Comparison of ENCODE assay signal across 1 cellular context in genomic region chr12:69359531-69360347, GRCh38.
TF ChIP-seq lines count a peak whose summit lies in the region.

Gene YEATS4, plus strand, starts transcription at chr12:69359743. Its CDS starts 230 bp downstream, at chr12:69359973.

TF ChIP-seq in GM12878, 131 proteins besides CTCF, POLR2A, EP300 and RAD21 (continued from another document):
- TF ChIP-seq CBX3 (IDR thresholded peaks at IDR 0.05; ENCODE audit: borderline replicate concordance, low read depth) (no peak), CBFB (IDR thresholded peaks at IDR 0.05; ENCODE audit: low read depth) (peak; percentile 54; the same call in 1 of the 2 replicates), ASH2L (IDR thresholded peaks at IDR 0.05; ENCODE audit: borderline replicate concordance, low read depth) (no peak), RELB (IDR thresholded peaks at IDR 0.05; ENCODE audit: low read depth) (peak; percentile 61; the same call in 1 of the 2 replicates), DPF2 (IDR thresholded peaks at IDR 0.05) (peak; percentile 72), CEBPZ (IDR thresholded peaks at IDR 0.05; ENCODE audit: low read depth, low read length) (no peak), YY1 (IDR thresholded peaks at IDR 0.05; ENCODE audit: low read depth, low read length) (peak; percentile 78), BRCA1 (IDR thresholded peaks at IDR 0.05; ENCODE audit: low read depth, low read length) (no peak), HDGF (IDR thresholded peaks at IDR 0.05) (peak; percentile 76; the same call in 1 of the 2 replicates), SIX5 (IDR thresholded peaks at IDR 0.05; ENCODE audit: low read depth, low read length, severe bottlenecking) (no peak), ZNF207 (IDR thresholded peaks at IDR 0.05; ENCODE audit: borderline replicate concordance) (peak; percentile 93), REST (IDR thresholded peaks at IDR 0.05; ENCODE audit: low read depth, low read length) (no peak), SMARCA5 (IDR thresholded peaks at IDR 0.05) (peak; percentile 90), ATF7 (IDR thresholded peaks at IDR 0.05; ENCODE audit: low read depth) (no peak), SIN3A (IDR thresholded peaks at IDR 0.05; ENCODE audit: low read depth, low read length) (peak; percentile 98), MAX (IDR thresholded peaks at IDR 0.05; ENCODE audit: low read depth, low read length) (0 out of 2 replicates have a peak, but pooled peaks have one; percentile 41), SUZ12 (IDR thresholded peaks at IDR 0.05; ENCODE audit: unreplicated experiment) (no peak), NR2C1 (IDR thresholded peaks at IDR 0.05) (peak; percentile 78), RCOR1 (conservative IDR thresholded peaks at IDR 0.05; ENCODE audit: low read depth, low read length) (no peak), SMAD5 (IDR thresholded peaks at IDR 0.05; ENCODE audit: low read depth) (0 out of 2 replicates have a peak, but pooled peaks have one; percentile 56), ELK1 (IDR thresholded peaks at IDR 0.05; ENCODE audit: low read depth, low read length) (peak; percentile 72; the same call in 1 of the 2 replicates), POLR2AphosphoS5 (IDR thresholded peaks at IDR 0.05; ENCODE audit: low read length) (peak; percentile 82), GABPA (IDR thresholded peaks at IDR 0.05; ENCODE audit: low read depth) (no peak), SRF (IDR thresholded peaks at IDR 0.05; ENCODE audit: low read depth in 2 of 2, low read length in 2 of 2) (peak; percentile 76 to 83; a peak in 3 of 4 replicates), CBX5 (IDR thresholded peaks at IDR 0.05; ENCODE audit: low read depth) (0 out of 2 replicates have a peak, but pooled peaks have one; percentile 64), SPI1 (IDR thresholded peaks at IDR 0.05; ENCODE audit: borderline replicate concordance, insufficient read depth, low read depth, low read length) (peak; percentile 48), NBN (IDR thresholded peaks at IDR 0.05) (peak; percentile 76), KLF5 (IDR thresholded peaks at IDR 0.05; ENCODE audit: partially characterized antibody) (peak; percentile 92), CUX1 (IDR thresholded peaks at IDR 0.05; ENCODE audit: insufficient replicate concordance, low read depth, low read length) (no peak), ATF3 (IDR thresholded peaks at IDR 0.05; ENCODE audit: borderline replicate concordance, extremely low read depth, low read depth, low read length) (peak; percentile 54; the same call in 1 of the 2 replicates), KDM1A (IDR thresholded peaks at IDR 0.05; ENCODE audit: borderline replicate concordance) (no peak)
- TF ChIP-seq, protein P1, sequence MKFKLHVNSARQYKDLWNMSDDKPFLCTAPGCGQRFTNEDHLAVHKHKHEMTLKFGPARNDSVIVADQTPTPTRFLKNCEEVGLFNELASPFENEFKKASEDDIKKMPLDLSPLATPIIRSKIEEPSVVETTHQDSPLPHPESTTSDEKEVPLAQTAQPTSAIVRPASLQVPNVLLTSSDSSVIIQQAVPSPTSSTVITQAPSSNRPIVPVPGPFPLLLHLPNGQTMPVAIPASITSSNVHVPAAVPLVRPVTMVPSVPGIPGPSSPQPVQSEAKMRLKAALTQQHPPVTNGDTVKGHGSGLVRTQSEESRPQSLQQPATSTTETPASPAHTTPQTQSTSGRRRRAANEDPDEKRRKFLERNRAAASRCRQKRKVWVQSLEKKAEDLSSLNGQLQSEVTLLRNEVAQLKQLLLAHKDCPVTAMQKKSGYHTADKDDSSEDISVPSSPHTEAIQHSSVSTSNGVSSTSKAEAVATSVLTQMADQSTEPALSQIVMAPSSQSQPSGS (IDR thresholded peaks at IDR 0.05; ENCODE audit: low read length) = no peak
- TF ChIP-seq, protein P2, sequence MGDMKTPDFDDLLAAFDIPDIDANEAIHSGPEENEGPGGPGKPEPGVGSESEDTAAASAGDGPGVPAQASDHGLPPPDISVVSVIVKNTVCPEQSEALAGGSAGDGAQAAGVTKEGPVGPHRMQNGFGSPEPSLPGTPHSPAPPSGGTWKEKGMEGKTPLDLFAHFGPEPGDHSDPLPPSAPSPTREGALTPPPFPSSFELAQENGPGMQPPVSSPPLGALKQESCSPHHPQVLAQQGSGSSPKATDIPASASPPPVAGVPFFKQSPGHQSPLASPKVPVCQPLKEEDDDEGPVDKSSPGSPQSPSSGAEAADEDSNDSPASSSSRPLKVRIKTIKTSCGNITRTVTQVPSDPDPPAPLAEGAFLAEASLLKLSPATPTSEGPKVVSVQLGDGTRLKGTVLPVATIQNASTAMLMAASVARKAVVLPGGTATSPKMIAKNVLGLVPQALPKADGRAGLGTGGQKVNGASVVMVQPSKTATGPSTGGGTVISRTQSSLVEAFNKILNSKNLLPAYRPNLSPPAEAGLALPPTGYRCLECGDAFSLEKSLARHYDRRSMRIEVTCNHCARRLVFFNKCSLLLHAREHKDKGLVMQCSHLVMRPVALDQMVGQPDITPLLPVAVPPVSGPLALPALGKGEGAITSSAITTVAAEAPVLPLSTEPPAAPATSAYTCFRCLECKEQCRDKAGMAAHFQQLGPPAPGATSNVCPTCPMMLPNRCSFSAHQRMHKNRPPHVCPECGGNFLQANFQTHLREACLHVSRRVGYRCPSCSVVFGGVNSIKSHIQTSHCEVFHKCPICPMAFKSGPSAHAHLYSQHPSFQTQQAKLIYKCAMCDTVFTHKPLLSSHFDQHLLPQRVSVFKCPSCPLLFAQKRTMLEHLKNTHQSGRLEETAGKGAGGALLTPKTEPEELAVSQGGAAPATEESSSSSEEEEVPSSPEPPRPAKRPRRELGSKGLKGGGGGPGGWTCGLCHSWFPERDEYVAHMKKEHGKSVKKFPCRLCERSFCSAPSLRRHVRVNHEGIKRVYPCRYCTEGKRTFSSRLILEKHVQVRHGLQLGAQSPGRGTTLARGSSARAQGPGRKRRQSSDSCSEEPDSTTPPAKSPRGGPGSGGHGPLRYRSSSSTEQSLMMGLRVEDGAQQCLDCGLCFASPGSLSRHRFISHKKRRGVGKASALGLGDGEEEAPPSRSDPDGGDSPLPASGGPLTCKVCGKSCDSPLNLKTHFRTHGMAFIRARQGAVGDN (IDR thresholded peaks at IDR 0.05) = peak; percentile 93
